In genomic region chr1:98126740-98127139, GRCh38 we compare ENCODE assay signal across 30 cellular contexts.
"Had no signal": no experiment of that assay in that cellular context is flagged by ENCODE, and none has a peak within 500 bp of the region (broad histone marks: within the 10 kb centered on the region; RNA-seq: fewer than 3 reads in every experiment).

No MANE protein-coding gene starts in this region.

- H3K4me1 Mint-ChIP-seq: mesothelial cell of epicardium, naive B cell, neural crest cell had no signal

- H2AFZ ChIP-seq: parathyroid adenoma had no signal

- H3K4me2 ChIP-seq: smooth muscle cell had no signal

- H3K36me3 ChIP-seq: heart right ventricle, left lung, neutrophil, prostate gland, right atrium auricular region, stomach, thyroid gland, vagina had no signal

- H3K36me3 Mint-ChIP-seq: mesothelial cell of epicardium; naive B cell; natural killer cell treated with Interleukin-12 subunit alpha and Interleukin-12 subunit beta and Interleukin-15 and Interleukin-18, amount 100 ng/mL, for 72 hours had no signal

- H3K27me3 Mint-ChIP-seq: effector memory CD8-positive, alpha-beta T cell; naive B cell had no signal

- H3K27ac Mint-ChIP-seq: effector memory CD8-positive, alpha-beta T cell; mesothelial cell of epicardium; naive B cell; natural killer cell treated with Interleukin-12 subunit alpha and Interleukin-12 subunit beta and Interleukin-15 and Interleukin-18, amount 100 ng/mL, for 72 hours had no signal

- ATAC-seq: effector memory CD8-positive, alpha-beta T cell; heart right ventricle; left cardiac atrium; left lung; mucosa of descending colon; natural killer cell treated with Interleukin-12 subunit alpha and Interleukin-12 subunit beta and Interleukin-15 and Interleukin-18, amount 100 ng/mL, for 72 hours; sciatic nerve had no signal

- H3K9ac ChIP-seq: parathyroid adenoma had no signal

- FAIRE-seq: endometrium, frontal cortex, islet of Langerhans had no signal

- H3K27me3 ChIP-seq: heart right ventricle, left lung, neutrophil, right atrium auricular region, stomach, thyroid gland, vagina had no signal

- H3K79me2 ChIP-seq: parathyroid adenoma had no signal

- H3K27ac ChIP-seq: coronary artery, heart right ventricle, left lung, neutrophil, parathyroid adenoma, prostate gland, right atrium auricular region, stomach, thyroid gland, vagina had no signal

- H3K9me3 ChIP-seq: heart right ventricle, left lung, mucosa of descending colon, neutrophil, prostate gland, right atrium auricular region, stomach, thyroid gland, vagina had no signal

- H3K9me3 Mint-ChIP-seq: effector memory CD8-positive, alpha-beta T cell; mesothelial cell of epicardium; neural crest cell had no signal

- H3K4me3 Mint-ChIP-seq: effector memory CD8-positive, alpha-beta T cell; mesothelial cell of epicardium; naive B cell; natural killer cell treated with Interleukin-12 subunit alpha and Interleukin-12 subunit beta and Interleukin-15 and Interleukin-18, amount 100 ng/mL, for 72 hours; neural crest cell had no signal

- H3K4me1 ChIP-seq: heart right ventricle, left lung, parathyroid adenoma, prostate gland, right atrium auricular region, stomach, thyroid gland, vagina had no signal

- H3K4me3 ChIP-seq: coronary artery, heart right ventricle, left lung, mucosa of descending colon, prostate gland, right atrium auricular region, smooth muscle cell, stomach, thyroid gland, vagina had no signal

- DNase-seq: effector memory CD8-positive, alpha-beta T cell; heart right ventricle; hippocampal formation; left cardiac atrium; left lung; mesenchymal stem cell; mucosa of descending colon; naive B cell; stimulated activated CD4-positive, alpha-beta T cell treated with anti-CD3 and anti-CD28 coated beads, Interleukin-12 subunit alpha, Interleukin-12 subunit beta, amount 100 ng/mL, for 4 hours; stimulated activated CD4-positive, alpha-beta T cell treated with anti-CD3 and anti-CD28 coated beads, Interleukin-1b, Interleukin-23, amount 100 ng/mL, for 48 hours; stimulated activated CD4-positive, alpha-beta T cell treated with anti-CD3 and anti-CD28 coated beads, Interleukin-4, amount 100 ng/mL, for 1 hour; stimulated activated CD8-positive, alpha-beta memory T cell treated with anti-CD3 and anti-CD28 coated beads, Interleukin-4, amount 100 ng/mL, for 48 hours; stimulated activated naive CD4-positive, alpha-beta T cell treated with Interleukin-2 at 50 U/mL for 16 hours; stomach; thyroid gland; trophoblast cell had no signal
